8 cellular contexts compared by ENCODE assay signal in genomic region chr10:13099666-13100348, GRCh38. TPM values are rescaled to one million over a fixed set of nuclear protein-coding genes. Genes with fewer than 3 reads are reported as not detected.
DNase-seq lines count a peak whose midpoint lies in the region; ATAC-seq and TF ChIP-seq lines count a peak whose summit lies in the region.

TSS of gene OPTN (plus strand) at chr10:13100163. CDS start at chr10:13109123, 8,960 bp downstream.

- H3K36me3 Mint-ChIP-seq in activated CD4-positive, alpha-beta memory T cell treated with anti-CD3 and anti-CD28 coated beads for 36 hours: peaks cover 17% of the 10 kb centered on the region

- TF ChIP-seq CTCF in lower leg skin (IDR thresholded peaks at IDR 0.05): no peak

- peak within 1 kb of the TSS; percentile 84 to 94 for H3K9ac ChIP-seq in duodenal mucosa (ENCODE audit: low read depth in 1 of 2, low read length in 2 of 2)

- H3K4me3 ChIP-seq in duodenal mucosa (ENCODE audit: low read depth in 1 of 2, low read length in 2 of 2): peak within 1 kb of the TSS; percentile 79 to 95
- H3K4me3 ChIP-seq in lower leg skin (ENCODE audit: low read depth, poor library complexity, severe bottlenecking): peak within 1 kb of the TSS; percentile 95

- H3K9me3 ChIP-seq in duodenal mucosa (ENCODE audit: control insufficient read depth in 1 of 2, low read length in 2 of 2): no peaks in the 10 kb centered on the region

- CTCF ChIA-PET in activated CD4-positive, alpha-beta memory T cell treated with anti-CD3 and anti-CD28 coated beads for 36 hours (lab: Charles Lee): interaction anchor here (0.6 to 3.7 kb wide), 15 partner anchors 10 to 904 kb away, joined by 3 to 19 read pairs (median 5); partner anchors contain the start of genes CDC123 and NUDT5

- POLR2A ChIA-PET in activated CD4-positive, alpha-beta memory T cell treated with anti-CD3 and anti-CD28 coated beads for 36 hours (lab: Charles Lee): interaction anchor here (0.5 to 2.2 kb wide), 6 partner anchors 9 to 846 kb away, joined by 3 to 10 read pairs (median 4); no protein-coding TSS in a partner anchor

- no peak for TF ChIP-seq POLR2A in lower leg skin (IDR thresholded peaks at IDR 0.05)

- peaks cover 39% of the 10 kb centered on the region for H3K4me1 Mint-ChIP-seq in activated CD4-positive, alpha-beta memory T cell treated with anti-CD3 and anti-CD28 coated beads for 36 hours (ENCODE audit: low read depth)

- H3K27ac Mint-ChIP-seq in activated CD4-positive, alpha-beta memory T cell treated with anti-CD3 and anti-CD28 coated beads for 36 hours: peak within 1 kb of the TSS; percentile 86

- peak; percentile 73 for ATAC-seq in GM18868 (IDR thresholded peaks at IDR 0.05; ENCODE audit: unreplicated experiment)
- ATAC-seq in HG03108 (IDR thresholded peaks at IDR 0.05; ENCODE audit: unreplicated experiment): peak; percentile 61

- no peaks in the 10 kb centered on the region for H3K27me3 Mint-ChIP-seq in activated CD4-positive, alpha-beta memory T cell treated with anti-CD3 and anti-CD28 coated beads for 36 hours

- no peaks in the 10 kb centered on the region for H3K9me3 Mint-ChIP-seq in activated CD4-positive, alpha-beta memory T cell treated with anti-CD3 and anti-CD28 coated beads for 36 hours

- intact Hi-C loops in activated CD4-positive, alpha-beta memory T cell treated with anti-CD3 and anti-CD28 coated beads for 36 hours (cut with micrococcal nuclease): loop anchor here (1.0 to 10.0 kb wide), 7 partner anchors 12 to 975 kb away; partner anchors contain the start of genes CDC123, MCM10, NUDT5 and SEC61A2
- intact Hi-C loops in lower leg skin (cut with DNase I; ENCODE audit: low total_unique reads): no loop called here

- peaks cover 12 to 22% of the 10 kb centered on the region in 2 donors for H3K4me1 ChIP-seq in duodenal mucosa (ENCODE audit: control insufficient read depth in 1 of 2, insufficient read depth in 2 of 2, low read length in 2 of 2)

- H3K36me3 ChIP-seq in duodenal mucosa (ENCODE audit: control insufficient read depth in 1 of 2, insufficient read depth in 2 of 2, low read length in 2 of 2): peaks cover 0 to 3% of the 10 kb centered on the region in 2 donors

- H3K27me3 ChIP-seq in duodenal mucosa (ENCODE audit: control insufficient read depth in 1 of 2, insufficient read depth in 2 of 2, low read length in 2 of 2): no peaks in the 10 kb centered on the region

- H3K4me3 Mint-ChIP-seq in activated CD4-positive, alpha-beta memory T cell treated with anti-CD3 and anti-CD28 coated beads for 36 hours: peak within 1 kb of the TSS; percentile 89

- H3K27ac ChIP-seq in duodenal mucosa (ENCODE audit: low read depth, low read length): peak within 1 kb of the TSS; percentile 91

- 0 to 1% methylated on average over 23 to 31 of the region's 54 CpGs for WGBS in lower leg skin, 2 donors

- DNase-seq in AG08395 (ENCODE audit: low spot score) (peak; percentile 93), NCI-H345 treated with DMSO at 0.1 percent for 48 hours (lab: John Stamatoyannopoulos, UW; ENCODE audit: unreplicated experiment) (peak; percentile 75), lower leg skin (ENCODE audit: low spot score in 2 of 2) (peak; percentile 81 to 96)
- DNase-seq in activated CD4-positive, alpha-beta memory T cell treated with anti-CD3 and anti-CD28 coated beads for 36 hours: peak; percentile 87
- DNase-seq in stimulated activated CD4-positive, alpha-beta T cell treated with anti-CD3 and anti-CD28 coated beads, TNF-alpha, amount 100 ng/mL, for 1 hour (ENCODE audit: low read depth in 3 of 3, low spot score in 1 of 3): peak; percentile 56 to 67 (median 64)

RNA-seq across cellular contexts. Expression of gene OPTN, which starts in this region (rescaled TPM):
- total RNA-seq in activated CD4-positive, alpha-beta memory T cell treated with anti-CD3 and anti-CD28 coated beads for 36 hours: 100 to 1,000 TPM; 107 to 113 TPM
- 10 to 100 TPM; 55.4 to 68.5 (median 62.0) TPM for total RNA-seq in lower leg skin

Comparison
In these comparisons a context has a peak if more than half of its experiments do, and no peak if none do; other contexts are left out.
1. Peak in every context shown above with its lines: DNase-seq, ATAC-seq, H3K4me3 ChIP-seq and H3K27ac ChIP-seq.